ENCODE assay signal across 16 cellular contexts in the genomic region with DNA sequence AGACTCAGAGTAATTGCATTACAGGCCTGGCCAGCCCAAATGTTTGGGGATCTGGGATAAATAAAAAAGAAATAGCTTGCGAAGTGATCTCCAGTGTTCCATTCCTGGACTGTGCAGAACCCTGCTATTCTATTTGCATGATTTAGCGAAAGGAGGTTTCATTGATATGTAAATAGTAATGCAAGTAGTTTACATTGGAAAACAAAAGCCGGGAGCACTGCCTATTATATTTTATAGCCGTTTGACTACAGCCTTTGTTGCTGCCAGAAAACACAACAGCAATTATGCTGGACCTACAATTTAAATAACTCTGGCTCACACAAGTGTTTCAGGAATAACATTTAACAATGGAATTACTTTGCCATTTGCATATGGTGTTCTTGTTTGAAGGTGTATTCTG.
DNase-seq lines count a peak whose midpoint lies in the region; ATAC-seq and TF ChIP-seq lines count a peak whose summit lies in the region.
"Had no signal": no experiment of that assay in that cellular context is flagged by ENCODE, and none has a peak within 500 bp of the region (broad histone marks: within the 10 kb centered on the region; RNA-seq: fewer than 3 reads in every experiment).

No MANE protein-coding gene starts in this region.

- H3K4me3 ChIP-seq in coronary artery: no peak overlapping the region
- H3K4me3 ChIP-seq: GM12878, heart right ventricle had no signal

- H3K27ac Mint-ChIP-seq in activated naive CD4-positive, alpha-beta T cell treated with anti-CD3 and anti-CD28 coated beads, Interleukin-2, amount 50 U/mL, for 24 hours: peak overlapping the region; percentile 79
- H3K27ac Mint-ChIP-seq: mesothelial cell of epicardium had no signal

- H3K27ac ChIP-seq in coronary artery: no peak overlapping the region
- H3K27ac ChIP-seq: heart right ventricle, neutrophil, VCaP had no signal

- peaks cover 15% of the 10 kb centered on the region for H3K36me3 Mint-ChIP-seq in activated naive CD4-positive, alpha-beta T cell treated with anti-CD3 and anti-CD28 coated beads, Interleukin-2, amount 50 U/mL, for 24 hours
- H3K36me3 Mint-ChIP-seq: mesothelial cell of epicardium had no signal

- H3K9me3 Mint-ChIP-seq in activated naive CD4-positive, alpha-beta T cell treated with anti-CD3 and anti-CD28 coated beads, Interleukin-2, amount 50 U/mL, for 24 hours: peaks cover 12% of the 10 kb centered on the region

- ATAC-seq in HG03175 (IDR thresholded peaks at IDR 0.05; ENCODE audit: unreplicated experiment): no peak
- no peak for ATAC-seq in GM19035 (IDR thresholded peaks at IDR 0.05; ENCODE audit: unreplicated experiment)
- no peak for ATAC-seq in HG02840 (IDR thresholded peaks at IDR 0.05; ENCODE audit: low FRiP score, unreplicated experiment)
- ATAC-seq: GM12878, heart right ventricle had no signal

- H3K27me3 Mint-ChIP-seq in activated naive CD4-positive, alpha-beta T cell treated with anti-CD3 and anti-CD28 coated beads, Interleukin-2, amount 50 U/mL, for 24 hours: no peaks in the 10 kb centered on the region

- no peak for TF ChIP-seq CTCF in coronary artery (IDR thresholded peaks at IDR 0.05)

- no peak overlapping the region for H3K4me3 Mint-ChIP-seq in activated naive CD4-positive, alpha-beta T cell treated with anti-CD3 and anti-CD28 coated beads, Interleukin-2, amount 50 U/mL, for 24 hours
- H3K4me3 Mint-ChIP-seq: mesothelial cell of epicardium had no signal

- DNase-seq in activated naive CD4-positive, alpha-beta T cell treated with anti-CD3 and anti-CD28 coated beads, Interleukin-2, amount 50 U/mL, for 16 hours: no peak
- peak; percentile 74 for DNase-seq in NCI-H69 (lab: John Stamatoyannopoulos, UW)
- DNase-seq in coronary artery (ENCODE audit: low spot score): peak; percentile 9
- DNase-seq in COLO668 (lab: John Stamatoyannopoulos, UW; ENCODE audit: unreplicated experiment): no peak
- DNase-seq: heart right ventricle, kidney, NCI-H2107, retina had no signal

- H3K4me1 Mint-ChIP-seq in activated naive CD4-positive, alpha-beta T cell treated with anti-CD3 and anti-CD28 coated beads, Interleukin-2, amount 50 U/mL, for 24 hours: peaks cover 15% of the 10 kb centered on the region
- H3K4me1 Mint-ChIP-seq: mesothelial cell of epicardium had no signal

Comparison
In these comparisons a context has a peak if more than half of its experiments do, and no peak if none do; other contexts are left out.
1. DNase-seq: peak in NCI-H69 (single experiment) and coronary artery (single experiment); none in activated naive CD4-positive, alpha-beta T cell treated with anti-CD3 and anti-CD28 coated beads, Interleukin-2, amount 50 U/mL, for 16 hours (single experiment) and COLO668 (single experiment).